ENCODE assay signal across 17 cellular contexts in the genomic region with DNA sequence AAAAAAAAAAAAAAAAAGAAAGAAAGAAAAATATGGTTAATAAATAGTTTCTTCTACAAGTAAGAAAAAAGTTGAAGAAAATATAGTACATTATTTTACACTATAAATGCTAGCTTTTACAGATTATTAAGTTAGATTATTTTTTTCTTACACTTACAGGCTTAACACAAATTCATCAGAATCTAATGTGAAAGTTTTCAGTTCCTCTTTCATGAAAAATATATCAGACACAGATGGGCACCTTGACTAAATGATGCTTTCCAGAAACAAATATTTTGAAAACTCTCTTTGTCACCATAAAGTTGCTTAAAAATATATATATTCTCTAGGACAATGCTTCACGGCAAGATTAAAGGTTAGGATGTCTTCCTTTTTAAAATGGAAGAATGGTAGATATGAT.
DNase-seq lines count a peak whose midpoint lies in the region; ATAC-seq and TF ChIP-seq lines count a peak whose summit lies in the region.
"Had no signal": no experiment of that assay in that cellular context is flagged by ENCODE, and none has a peak within 500 bp of the region (broad histone marks: within the 10 kb centered on the region; RNA-seq: fewer than 3 reads in every experiment).

No MANE protein-coding gene starts in this region.

- no peak overlapping the region for H3K4me3 ChIP-seq in esophagus muscularis mucosa
- H3K4me3 ChIP-seq: BLaER1 treated with 17β-estradiol and CSF1 and Interleukin-3, amounts not matched to agents 10 nM and 100 nM; SK-N-MC had no signal

- DNase-seq in esophagus muscularis mucosa (ENCODE audit: extremely low spot score) (no peak), COLO829 (ENCODE audit: low spot score) (no peak), NCI-H524 treated with DMSO at 0.1 percent for 48 hours (lab: John Stamatoyannopoulos, UW) (no peak)
- DNase-seq: CD8-positive, alpha-beta T cell; EL; H9; NCI-H1105; NCI-H2081 treated with DMSO at 0.1 percent for 48 hours; NCI-H774; SHP77 had no signal

- peaks cover 0 to 9% (median 7%) of the 10 kb centered on the region in 4 donors for H3K4me1 ChIP-seq in esophagus muscularis mucosa
- H3K4me1 ChIP-seq: BLaER1 treated with 17β-estradiol and CSF1 and Interleukin-3, amounts not matched to agents 10 nM and 100 nM had no signal

- intact Hi-C loops in esophagus muscularis mucosa (cut with DNase I), result no loop called here

- H3K36me3 ChIP-seq in esophagus muscularis mucosa, result no peaks in the 10 kb centered on the region
- H3K36me3 ChIP-seq: BLaER1 treated with 17β-estradiol and CSF1 and Interleukin-3, amounts not matched to agents 10 nM and 100 nM had no signal

- no peak for TF ChIP-seq POLR2A in esophagus muscularis mucosa (IDR thresholded peaks at IDR 0.05; ENCODE audit: low read depth)

- no peaks in the 10 kb centered on the region for H3K27me3 ChIP-seq in esophagus muscularis mucosa
- H3K27me3 ChIP-seq: BLaER1 treated with 17β-estradiol and CSF1 and Interleukin-3, amounts not matched to agents 10 nM and 100 nM had no signal

- H3K27ac ChIP-seq in esophagus muscularis mucosa (replicated peaks in 1 of 4), result no peak overlapping the region
- H3K27ac ChIP-seq: BLaER1 treated with 17β-estradiol and CSF1 and Interleukin-3, amounts not matched to agents 10 nM and 100 nM; SK-N-MC had no signal

- no peak for TF ChIP-seq EP300 in esophagus muscularis mucosa (IDR thresholded peaks at IDR 0.05)

- H3K9me3 ChIP-seq in esophagus muscularis mucosa, result no peaks in the 10 kb centered on the region
- H3K9me3 ChIP-seq: BLaER1 treated with 17β-estradiol and CSF1 and Interleukin-3, amounts not matched to agents 10 nM and 100 nM had no signal

- TF ChIP-seq CTCF in esophagus muscularis mucosa (IDR thresholded peaks at IDR 0.05), result no peak

- 89% methylated on average over 1 of the region's 1 CpG for WGBS in esophagus muscularis mucosa

- peak; percentile 45 for ATAC-seq in GM18858 (IDR thresholded peaks at IDR 0.05; ENCODE audit: unreplicated experiment)
- ATAC-seq in GM19463 (IDR thresholded peaks at IDR 0.05; ENCODE audit: unreplicated experiment), result peak; percentile 47
- peak; percentile 55 for ATAC-seq in HG03095 (IDR thresholded peaks at IDR 0.05; ENCODE audit: unreplicated experiment)
- ATAC-seq in HG03558 (IDR thresholded peaks at IDR 0.05; ENCODE audit: extremely low read depth, unreplicated experiment), result peak; percentile 51
- no peak for ATAC-seq in HG03039 (IDR thresholded peaks at IDR 0.05; ENCODE audit: unreplicated experiment)
- ATAC-seq: CD8-positive, alpha-beta T cell had no signal
